Comparison of ENCODE assay signal across 12 cellular contexts in the genomic region with DNA sequence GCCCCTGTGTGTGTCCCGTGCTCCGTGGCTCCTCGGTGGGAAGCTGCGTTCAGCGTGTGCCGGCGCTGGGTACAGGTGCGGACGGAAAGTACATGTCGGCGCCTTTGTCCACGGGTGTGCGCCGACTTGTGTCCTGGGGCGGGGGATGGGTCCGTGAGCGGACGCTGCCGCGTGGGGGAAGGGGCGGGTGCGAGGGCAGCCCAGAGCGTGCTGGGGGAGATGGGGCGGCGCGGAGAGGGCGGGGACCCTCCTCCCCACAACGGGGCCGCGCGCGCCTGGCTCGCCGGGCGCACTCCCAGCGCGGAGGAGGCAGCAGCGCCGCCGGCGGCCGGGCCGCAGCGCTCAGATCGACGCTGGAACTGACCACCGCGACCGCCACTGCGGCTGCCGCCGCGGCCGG. TPM values are rescaled to one million over a fixed set of nuclear protein-coding genes. Genes with fewer than 3 reads are reported as not detected.
A peak's percentile ranks its signal among the peaks of the same experiment; 100 is the strongest.
DNase-seq lines count a peak whose midpoint lies in the region; ATAC-seq, FAIRE-seq and TF ChIP-seq lines count a peak whose summit lies in the region.
"Had no signal": no experiment of that assay in that cellular context is flagged by ENCODE, and none has a peak within 500 bp of the region (broad histone marks: within the 10 kb centered on the region; RNA-seq: fewer than 3 reads in every experiment).

No MANE protein-coding gene starts in this region.

- intact Hi-C loops in adrenal gland (cut with DNase I): loop anchor here (5.0 to 10.0 kb wide), 2 partner anchors 35 to 312 kb away; partner anchors contain the start of gene ARHGEF17 (in 1 of the 2)

- H3K4me1 ChIP-seq in iPS-20b (ENCODE audit: insufficient read depth, low read length) (no peaks in the 10 kb centered on the region), skeletal muscle satellite cell (ENCODE audit: control insufficient read depth, insufficient read depth, low read length) (peaks cover 9% of the 10 kb centered on the region), adrenal gland (replicated peaks in 1 of 2) (peaks cover 5 to 17% of the 10 kb centered on the region in 2 donors)

- no peaks in the 10 kb centered on the region for H3K27me3 ChIP-seq in bronchial epithelial cell (ENCODE audit: control insufficient read depth, insufficient read depth, low read length)
- H3K27me3 ChIP-seq in iPS-20b (ENCODE audit: insufficient read depth, low read length): peaks cover 38% of the 10 kb centered on the region
- no peaks in the 10 kb centered on the region for H3K27me3 ChIP-seq in skeletal muscle satellite cell (ENCODE audit: control insufficient read depth, insufficient read depth, low read length)
- no peaks in the 10 kb centered on the region for H3K27me3 ChIP-seq in adrenal gland

- H3K4me2 ChIP-seq in skeletal muscle satellite cell (ENCODE audit: low read length): peak overlapping the region; percentile 26

- TF ChIP-seq CTCF in bronchial epithelial cell (IDR thresholded peaks at IDR 0.05; ENCODE audit: insufficient read depth, low read length, severe bottlenecking) (no peak), adrenal gland (IDR thresholded peaks at IDR 0.05) (no peak)

- 26 to 39% (median 30%) methylated on average over 35 to 54 of the region's 54 CpGs; no CpG with 5 or more reads in 1 of the 4 donors for WGBS in adrenal gland, 4 donors

- H3K9ac ChIP-seq in iPS-20b (ENCODE audit: low read depth, low read length) (no peak overlapping the region), skeletal muscle satellite cell (ENCODE audit: low read depth, low read length) (no peak overlapping the region)

- no peak for TF ChIP-seq POLR2A in adrenal gland (IDR thresholded peaks at IDR 0.05)

- peak overlapping the region; percentile 30 for H3K4me3 ChIP-seq in bronchial epithelial cell (ENCODE audit: low read depth, low read length)
- peak overlapping the region; percentile 67 for H3K4me3 ChIP-seq in iPS-20b (ENCODE audit: low read length)
- no peak overlapping the region for H3K4me3 ChIP-seq in skeletal muscle satellite cell (ENCODE audit: low read length)
- H3K4me3 ChIP-seq in adrenal gland: peak overlapping the region in 1 of 4 donors; percentile 52

- H3K27ac ChIP-seq in iPS-20b (ENCODE audit: low read length) (no peak overlapping the region), adrenal gland (peak overlapping the region in 2 of 5 donors; percentile 16 to 65)

- peak; percentile 51 for DNase-seq in HuH-7.5 (ENCODE audit: low spot score)
- no peak for DNase-seq in bronchial epithelial cell (ENCODE audit: low read depth)
- DNase-seq in HK-2 (ENCODE audit: unreplicated experiment): no peak
- DNase-seq in activated CD8-positive, alpha-beta memory T cell treated with anti-CD3 and anti-CD28 coated beads for 24 hours: no peak
- DNase-seq in adrenal gland: no peak
- DNase-seq: GF-D8; NCI-H187; stimulated activated CD4-positive, alpha-beta T cell treated with anti-CD3 and anti-CD28 coated beads, Interleukin-12 subunit alpha, Interleukin-12 subunit beta, amount 100 ng/mL, for 4 hours had no signal

- H3K9me3 ChIP-seq in iPS-20b (ENCODE audit: insufficient read depth, low read depth, low read length) (no peaks in the 10 kb centered on the region), skeletal muscle satellite cell (replicated peaks; ENCODE audit: low read length) (no peaks in the 10 kb centered on the region), adrenal gland (replicated peaks in 1 of 3) (no peaks in the 10 kb centered on the region)

- H3K36me3 ChIP-seq in bronchial epithelial cell (ENCODE audit: control insufficient read depth, insufficient read depth, low read length): peaks cover 3% of the 10 kb centered on the region
- no peaks in the 10 kb centered on the region for H3K36me3 ChIP-seq in iPS-20b (ENCODE audit: insufficient read depth, low read depth, low read length)
- peaks cover 12% of the 10 kb centered on the region for H3K36me3 ChIP-seq in skeletal muscle satellite cell (ENCODE audit: insufficient read depth, low read length)
- no peaks in the 10 kb centered on the region for H3K36me3 ChIP-seq in adrenal gland (replicated peaks in 1 of 2)

- no peak for FAIRE-seq in bronchial epithelial cell (lab: Jason Lieb, UNC)
- FAIRE-seq: frontal cortex had no signal

- no peak for ATAC-seq in GM18867 (IDR thresholded peaks at IDR 0.05; ENCODE audit: unreplicated experiment)

RNA-seq across cellular contexts. Expression of gene RELT, which starts 33.6 kb away (rescaled TPM):
- total RNA-seq in bronchial epithelial cell (2.9 and 3.4 TPM in 2 replicates), adrenal gland (1 to 10 TPM; 4.4 to 8.7 (median 6.4) TPM)
- total RNA-seq in skeletal muscle satellite cell (2012; rRNA removed): 5.8 and 6.8 TPM in 2 replicates
- 1 to 10 TPM in 2 of 3 donors, under 1 TPM in 1; 0.73 to 4.7 (median 2.3) TPM for polyA plus RNA-seq in adrenal gland

RNA-seq across cellular contexts. Expression of gene ARHGEF17, which starts 34.6 kb away (rescaled TPM):
- total RNA-seq in bronchial epithelial cell (4.5 and 5.1 TPM in 2 replicates), adrenal gland (10 to 100 TPM; 12.7 to 35.5 (median 22.7) TPM)
- total RNA-seq in skeletal muscle satellite cell (2012; rRNA removed): 9.4 and 11.2 TPM in 2 replicates
- 10 to 100 TPM in 2 of 3 donors, 1 to 10 TPM in 1; 8.1 to 48.2 (median 18.8) TPM for polyA plus RNA-seq in adrenal gland
